In genomic region chr6:390914-391558, GRCh38 we compare ENCODE assay signal across 8 cellular contexts. TPM values are rescaled to one million over a fixed set of nuclear protein-coding genes. Genes with fewer than 3 reads are reported as not detected.
DNase-seq lines count a peak whose midpoint lies in the region; ATAC-seq and TF ChIP-seq lines count a peak whose summit lies in the region.

No MANE protein-coding gene starts in this region.

- H2AFZ ChIP-seq in Karpas-422 (ENCODE audit: low read length) = no peak overlapping the region

- CTCF ChIA-PET in GM10248 (lab: Yijun Ruan, JAX) = interaction anchor here (1.0 to 6.6 kb wide), 10 partner anchors 9 to 201 kb away, joined by 3 to 39 read pairs (median 4); no protein-coding TSS in a partner anchor

- H3K27me3 ChIP-seq in NT2/D1 (ENCODE audit: insufficient read depth, insufficient read length) (peaks cover 53% of the 10 kb centered on the region), endodermal cell (ENCODE audit: control insufficient read depth, insufficient read depth, low read length, poor library complexity, severe bottlenecking) (peaks cover 100% of the 10 kb centered on the region), rectal smooth muscle tissue (ENCODE audit: control insufficient read depth, insufficient read depth, low read length) (peaks cover 20% of the 10 kb centered on the region), Karpas-422 (ENCODE audit: low read length) (no peaks in the 10 kb centered on the region)

- no peak overlapping the region for H3K27ac ChIP-seq in endodermal cell (ENCODE audit: low read depth, low read length)
- H3K27ac ChIP-seq in rectal smooth muscle tissue (ENCODE audit: low read depth, low read length) = no peak overlapping the region
- H3K27ac ChIP-seq in Karpas-422 (ENCODE audit: low read length) = no peak overlapping the region

- peaks cover 14% of the 10 kb centered on the region for H3K36me3 ChIP-seq in NT2/D1 (ENCODE audit: insufficient read depth, insufficient read length, low read length)
- no peaks in the 10 kb centered on the region for H3K36me3 ChIP-seq in endodermal cell (ENCODE audit: control insufficient read depth, insufficient read depth, low read length)
- H3K36me3 ChIP-seq in rectal smooth muscle tissue (ENCODE audit: control insufficient read depth, insufficient read depth, low read length) = no peaks in the 10 kb centered on the region
- H3K36me3 ChIP-seq in Karpas-422 (ENCODE audit: insufficient read depth, low read length) = no peaks in the 10 kb centered on the region

- H3K9ac ChIP-seq in NT2/D1 (ENCODE audit: insufficient read length, low read depth) = peak overlapping the region; percentile 64
- no peak overlapping the region for H3K9ac ChIP-seq in endodermal cell (ENCODE audit: extremely low read depth, low read length, poor library complexity, severe bottlenecking)
- H3K9ac ChIP-seq in rectal smooth muscle tissue (ENCODE audit: low read length) = no peak overlapping the region
- no peak overlapping the region for H3K9ac ChIP-seq in Karpas-422 (ENCODE audit: low read length)

- H3K36me3 Mint-ChIP-seq in endodermal cell (ENCODE audit: low read depth) = no peaks in the 10 kb centered on the region

- H3K27me3 Mint-ChIP-seq in endodermal cell (ENCODE audit: insufficient read depth) = peaks cover 92% of the 10 kb centered on the region

- H3K9me3 ChIP-seq in NT2/D1 (ENCODE audit: insufficient read depth, low read length) (no peaks in the 10 kb centered on the region), endodermal cell (ENCODE audit: control insufficient read depth, low read length) (no peaks in the 10 kb centered on the region), Karpas-422 (ENCODE audit: low read length) (no peaks in the 10 kb centered on the region)

- H3K4me1 ChIP-seq in NT2/D1 (ENCODE audit: insufficient read depth, insufficient read length) (peaks cover 3% of the 10 kb centered on the region), endodermal cell (ENCODE audit: control insufficient read depth, insufficient read depth, low read length) (no peaks in the 10 kb centered on the region), rectal smooth muscle tissue (ENCODE audit: control insufficient read depth, insufficient read depth, low read length) (no peaks in the 10 kb centered on the region), Karpas-422 (ENCODE audit: low read length) (no peaks in the 10 kb centered on the region)

- H3K9me2 ChIP-seq in Karpas-422 (replicated peaks; ENCODE audit: insufficient read depth, low read length) = no peaks in the 10 kb centered on the region

- peak; percentile 22 for ATAC-seq in GM21619 (IDR thresholded peaks at IDR 0.05; ENCODE audit: unreplicated experiment)

- H3K27ac Mint-ChIP-seq in endodermal cell = no peak overlapping the region

- no peak overlapping the region for H3K4me2 ChIP-seq in Karpas-422 (ENCODE audit: low read depth, low read length, poor library complexity, severe bottlenecking)

- WGBS in endodermal cell (ENCODE audit: insufficient coverage in 1 of 2, insufficient read length in 1 of 2), 2 experiments = 2 to 3% methylated on average over 14 to 44 of the region's 44 CpGs

- peak overlapping the region; percentile 29 for H3K4me3 ChIP-seq in NT2/D1 (ENCODE audit: insufficient read length, low read depth)
- peak overlapping the region; percentile 35 for H3K4me3 ChIP-seq in endodermal cell (ENCODE audit: low read length)
- H3K4me3 ChIP-seq in rectal smooth muscle tissue (ENCODE audit: low read length) = peak overlapping the region; percentile 65
- H3K4me3 ChIP-seq in Karpas-422 (ENCODE audit: low read length) = no peak overlapping the region

- no peaks in the 10 kb centered on the region for H3K9me3 Mint-ChIP-seq in endodermal cell

- H3K4me3 Mint-ChIP-seq in endodermal cell = peak overlapping the region; percentile 50

- H3K4me1 Mint-ChIP-seq in endodermal cell = peaks cover 5% of the 10 kb centered on the region

- no peaks in the 10 kb centered on the region for H3K79me2 ChIP-seq in Karpas-422 (ENCODE audit: low read length)

- no peaks in the 10 kb centered on the region for H4K20me1 ChIP-seq in Karpas-422 (ENCODE audit: insufficient read depth, low read depth, low read length)

- POLR2A ChIA-PET in GM10248 (lab: Yijun Ruan, JAX) = interaction anchor here (0.5 to 4.6 kb wide), 62 partner anchors 7 to 225 kb away, joined by 3 to 93 read pairs (median 6); partner anchors contain the start of gene DUSP22

- TF ChIP-seq CTCF in GM10248 (IDR thresholded peaks at IDR 0.05; ENCODE audit: control extremely low read depth, extremely low read depth, low read depth, missing control alignments) (no peak), endodermal cell (conservative IDR thresholded peaks at IDR 0.05) (peak; percentile 31)

- DNase-seq in GM10248 (ENCODE audit: extremely low spot score) (peak; percentile 54), NT2/D1 (ENCODE audit: low read depth, low spot score) (peak; percentile 16), endodermal cell (peak; percentile 81), HT-29 (ENCODE audit: low spot score) (no peak), NCI-H1417 treated with DMSO at 0.1 percent for 48 hours (lab: John Stamatoyannopoulos, UW) (no peak), Karpas-422 (no peak)

RNA-seq across cellular contexts. Expression of gene IRF4, which starts 0.5 kb away (rescaled TPM):
- total RNA-seq in endodermal cell = not detected
- polyA plus RNA-seq in endodermal cell (2013, experiment 1 of 2) = 0.32 TPM
- polyA plus RNA-seq in endodermal cell (2013, experiment 2 of 2) = 0.79 TPM
- not detected in 2 replicates for total RNA-seq in HT-29 (2014; rRNA removed; shearing (Covaris generic))
- not detected in 2 replicates for total RNA-seq in Karpas-422 (2014; rRNA removed; shearing (Covaris generic); ENCODE audit: low replicate concordance)

Comparison
In these comparisons a context has a peak if more than half of its experiments do, and no peak if none do; other contexts are left out.
1. DNase-seq: peak in GM10248 (single experiment), NT2/D1 (single experiment) and endodermal cell (single experiment); none in HT-29 (single experiment), NCI-H1417 treated with DMSO at 0.1 percent for 48 hours (single experiment) and Karpas-422 (single experiment).